ENCODE assay signal across 8 cellular contexts in the genomic region with DNA sequence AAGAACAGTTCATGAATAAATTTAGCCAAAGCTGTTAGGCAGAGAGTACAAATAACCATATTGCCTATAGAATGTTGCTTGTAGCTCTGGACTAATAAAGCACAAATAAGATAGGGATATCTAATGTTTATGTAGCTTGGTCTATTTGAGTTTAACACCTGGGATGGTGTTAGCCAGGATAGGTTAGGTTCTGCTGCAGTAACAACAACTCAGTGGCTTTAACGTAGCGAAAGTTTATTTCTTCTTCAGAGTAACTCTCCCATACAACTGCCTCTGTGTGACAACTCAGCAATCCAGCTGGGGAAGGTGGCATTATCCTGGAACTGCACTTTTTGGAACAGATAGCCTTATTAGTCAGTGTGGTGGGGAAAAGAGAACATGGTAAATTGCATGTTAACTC. TPM values are rescaled to one million over a fixed set of nuclear protein-coding genes. Genes with fewer than 3 reads are reported as not detected.
"Had no signal": no experiment of that assay in that cellular context is flagged by ENCODE, and none has a peak within 500 bp of the region (broad histone marks: within the 10 kb centered on the region; RNA-seq: fewer than 3 reads in every experiment).

No MANE protein-coding gene starts in this region.

- H2AFZ ChIP-seq: GM23248 had no signal

- H3K4me3 ChIP-seq: GM23248, HAP-1 had no signal

- H3K36me3 ChIP-seq: HAP-1 had no signal

- H3K27ac ChIP-seq: GM23248, HL-60 had no signal

- DNase-seq: GOT3, H7, HFFc6, IMR-90 had no signal

- H3K27ac Mint-ChIP-seq: HFFc6 had no signal

- H3K9me3 Mint-ChIP-seq: HFFc6 had no signal

- H3K4me3 Mint-ChIP-seq: HFFc6 had no signal

- H3K9ac ChIP-seq: GM23248 had no signal

RNA-seq across cellular contexts. Expression of gene STEAP4, which starts 52.2 kb away (rescaled TPM):
- total RNA-seq: GM23248, HFFc6, HT1080, IMR-90 had no signal
- polyA plus RNA-seq: GM23248, IMR-90 had no signal
